In genomic region chr19:53907193-53907581, GRCh38 we compare ENCODE assay signal across 1 cellular context.
TF ChIP-seq lines count a peak whose summit lies in the region.

No MANE protein-coding gene starts in this region.

TF ChIP-seq in A549, 52 proteins besides CTCF, POLR2A, EP300 and RAD21:
- no peak for TF ChIP-seq EHMT2 (IDR thresholded peaks at IDR 0.05; ENCODE audit: low read depth)
